In genomic region chr15:71124937-71125755, GRCh38 we compare ENCODE assay signal across 17 cellular contexts. TPM values are rescaled to one million over a fixed set of nuclear protein-coding genes. Genes with fewer than 3 reads are reported as not detected.
DNase-seq lines count a peak whose midpoint lies in the region; ATAC-seq and TF ChIP-seq lines count a peak whose summit lies in the region.
"Had no signal": no experiment of that assay in that cellular context is flagged by ENCODE, and none has a peak within 500 bp of the region (broad histone marks: within the 10 kb centered on the region; RNA-seq: fewer than 3 reads in every experiment).

No MANE protein-coding gene starts in this region.

- H3K18ac ChIP-seq in IMR-90 (ENCODE audit: low read depth, low read length) = peak overlapping the region; percentile 85

- peak overlapping the region; percentile 49; the same call in 1 of the 2 replicates for H2BK120ac ChIP-seq in IMR-90 (ENCODE audit: low read depth, low read length)

- H2BK5ac ChIP-seq in IMR-90 (ENCODE audit: low read depth, low read length, poor library complexity, severe bottlenecking) = peak overlapping the region; percentile 53

- peak overlapping the region; percentile 62 to 63; a peak in 3 of 4 replicates for H4K8ac ChIP-seq in IMR-90 (ENCODE audit: low read depth in 2 of 2, low read length in 2 of 2)

- no peak for TF ChIP-seq POLR2A in IMR-90 (IDR thresholded peaks at IDR 0.05; ENCODE audit: low read depth, low read length)

- peak overlapping the region; percentile 61 for H3K14ac ChIP-seq in IMR-90 (replicated peaks; ENCODE audit: low read depth, low read length)

- H3K4ac ChIP-seq in IMR-90 (ENCODE audit: low read depth, low read length) = peak overlapping the region; percentile 78

- no peak overlapping the region for H3K4me3 ChIP-seq in IMR-90 (ENCODE audit: insufficient read depth, low read depth, low read length)
- no peak overlapping the region for H3K4me3 ChIP-seq in esophagus (ENCODE audit: low read depth in 1 of 2, low read length in 2 of 2)
- peak overlapping the region; percentile 34 to 40 for H3K4me3 ChIP-seq in stomach smooth muscle (ENCODE audit: low read length in 2 of 2)
- H3K4me3 ChIP-seq: adrenal gland, Peyer's patch, spleen, tibial nerve had no signal

- peak overlapping the region; percentile 84 for H4K5ac ChIP-seq in IMR-90 (ENCODE audit: low read depth, low read length)

- H3K36me3 ChIP-seq in IMR-90 (ENCODE audit: control insufficient read depth, insufficient read depth, low read length) (peaks cover 7% of the 10 kb centered on the region), esophagus (ENCODE audit: control insufficient read depth in 2 of 2, insufficient read depth in 2 of 2, low read length in 1 of 2) (no peaks in the 10 kb centered on the region), stomach smooth muscle (ENCODE audit: control insufficient read depth in 2 of 2, insufficient read depth in 2 of 2, low read length in 2 of 2) (no peaks in the 10 kb centered on the region)
- H3K36me3 ChIP-seq: adrenal gland, Peyer's patch, spleen, tibial nerve had no signal

- peak overlapping the region; percentile 47; the same call in 1 of the 2 replicates for H2AK5ac ChIP-seq in IMR-90 (ENCODE audit: low read depth, low read length)

- POLR2A ChIA-PET in IMR-90 (lab: Charles Lee; ENCODE audit: unreplicated experiment) = no interaction called here

- H4K91ac ChIP-seq in IMR-90 (ENCODE audit: insufficient read depth, low read depth, low read length) = peak overlapping the region; percentile 19; the same call in 1 of the 2 replicates

- H2BK20ac ChIP-seq in IMR-90 (ENCODE audit: low read depth, low read length) = peak overlapping the region; percentile 53; the same call in 1 of the 2 replicates

- ATAC-seq in IMR-90 (ENCODE audit: low read depth) = peak; percentile 69
- ATAC-seq in HG02642 (IDR thresholded peaks at IDR 0.05; ENCODE audit: poor library complexity, unreplicated experiment) = no peak

- peak overlapping the region; percentile 86 for H3K23ac ChIP-seq in IMR-90 (ENCODE audit: low read depth, low read length)

- TF ChIP-seq RAD21 in IMR-90 (IDR thresholded peaks at IDR 0.05; ENCODE audit: low read length) = no peak

- peak overlapping the region; percentile 62 for H3K9ac ChIP-seq in IMR-90 (ENCODE audit: low read depth, low read length)
- H3K9ac ChIP-seq in stomach smooth muscle (ENCODE audit: low read length in 2 of 2) = peak overlapping the region in 1 of 2 donors; percentile 28
- H3K9ac ChIP-seq: parathyroid adenoma had no signal

- H4K20me1 ChIP-seq in IMR-90 (ENCODE audit: insufficient read depth, low read length) = peaks cover 29% of the 10 kb centered on the region; the same call in 1 of the 2 replicates

- CTCF ChIA-PET in IMR-90 (lab: Yijun Ruan, JAX) = interaction anchor here (0.8 kb wide), 1 partner anchor 11 kb away, joined by 4 read pairs; no protein-coding TSS in a partner anchor

- peak overlapping the region; percentile 22 for H3K4me2 ChIP-seq in IMR-90 (ENCODE audit: low read depth, low read length)

- DNase-seq in IMR-90 (no peak), medulla oblongata (ENCODE audit: extremely low spot score) (peak; percentile 7), KG1 (lab: John Stamatoyannopoulos, UW) (no peak)
- DNase-seq in activated CD8-positive, alpha-beta memory T cell treated with anti-CD3 and anti-CD28 coated beads, Interleukin-2, amount 50 U/mL, for 4 hours = no peak
- no peak for DNase-seq in central memory CD4-positive, alpha-beta T cell
- DNase-seq: activated effector memory CD4-positive, alpha-beta T cell treated with anti-CD3 and anti-CD28 coated beads, Interleukin-2, amount 50 U/mL, for 16 hours; adrenal gland; CD4-positive, alpha-beta memory T cell; foreskin melanocyte; NCI-H146; Peyer's patch; spleen had no signal

- peak overlapping the region; percentile 40 for H2AFZ ChIP-seq in IMR-90 (replicated peaks; ENCODE audit: low read length, poor library complexity)
- H2AFZ ChIP-seq: parathyroid adenoma had no signal

- intact Hi-C loops in IMR-90 (cut with micrococcal nuclease) = no loop called here

- TF ChIP-seq CTCF in IMR-90 (conservative IDR thresholded peaks at IDR 0.05; ENCODE audit: low read depth, low read length) = no peak

- peaks cover 36% of the 10 kb centered on the region for H3K9me1 ChIP-seq in IMR-90 (ENCODE audit: insufficient read depth, low read length)

- H3K27ac ChIP-seq in IMR-90 (ENCODE audit: insufficient read depth, low read length) (peak overlapping the region; percentile 80), esophagus (ENCODE audit: low read depth in 2 of 2, low read length in 1 of 2) (peak overlapping the region; percentile 43 to 60), stomach smooth muscle (ENCODE audit: low read length) (peak overlapping the region; percentile 79)
- H3K27ac ChIP-seq: parathyroid adenoma, spleen had no signal

- no CpG with 5 or more reads among the region's 8 CpGs for WGBS in IMR-90 (ENCODE audit: extremely low coverage in 2 of 2, insufficient read length in 1 of 2), 2 experiments
- 65 to 77% methylated on average over 8 of the region's 8 CpGs for WGBS in esophagus, 2 donors

- dilution Hi-C loops in IMR-90 (cut with HindIII; ENCODE audit: low sequenced_read_pairs, unreplicated experiment) = no loop called here

- no TSS peak for BruUV-seq in IMR-90 (replicated peaks; lab: Mats Ljungman, UMichigan)

- H3K4me1 ChIP-seq in IMR-90 (ENCODE audit: control insufficient read depth, insufficient read depth, low read length) (peaks cover 18% of the 10 kb centered on the region), esophagus (ENCODE audit: control insufficient read depth in 2 of 2, insufficient read depth in 2 of 2, low read length in 1 of 2) (peaks cover 2 to 7% of the 10 kb centered on the region in 2 donors), stomach smooth muscle (ENCODE audit: control insufficient read depth, insufficient read depth, low read length) (peaks cover 18% of the 10 kb centered on the region)
- H3K4me1 ChIP-seq: adrenal gland, parathyroid adenoma, Peyer's patch, spleen, tibial nerve had no signal

- peak overlapping the region; percentile 44; the same call in 1 of the 3 replicates for H2BK15ac ChIP-seq in IMR-90 (ENCODE audit: low read depth, low read length)

- H3K79me1 ChIP-seq in IMR-90 (ENCODE audit: low read depth in 1 of 2, low read length in 2 of 2) = peaks cover 33 to 86% of the 10 kb centered on the region in 2 experiments

- H3K9me3 ChIP-seq in IMR-90 (ENCODE audit: control insufficient read depth, insufficient read depth, low read length) (no peaks in the 10 kb centered on the region), esophagus (ENCODE audit: control insufficient read depth in 2 of 2, insufficient read depth in 1 of 2, low read depth in 1 of 2, low read length in 1 of 2) (no peaks in the 10 kb centered on the region), stomach smooth muscle (ENCODE audit: control insufficient read depth in 2 of 2, low read length in 2 of 2) (no peaks in the 10 kb centered on the region)
- H3K9me3 ChIP-seq: adrenal gland, Peyer's patch, spleen, tibial nerve had no signal

- in situ Hi-C loops in IMR-90 (cut with MboI; ENCODE audit: low sequenced_read_pairs) = no loop called here

- H3K27me3 ChIP-seq in IMR-90 (ENCODE audit: control insufficient read depth, insufficient read depth, low read length) (no peaks in the 10 kb centered on the region), esophagus (ENCODE audit: control insufficient read depth in 1 of 2, insufficient read depth in 2 of 2, low read length in 2 of 2) (no peaks in the 10 kb centered on the region), stomach smooth muscle (ENCODE audit: control insufficient read depth in 1 of 2, insufficient read depth in 2 of 2, low read length in 2 of 2) (no peaks in the 10 kb centered on the region)
- H3K27me3 ChIP-seq: adrenal gland, Peyer's patch, tibial nerve had no signal

- H3K56ac ChIP-seq in IMR-90 (ENCODE audit: extremely low read depth, insufficient read depth, low read length) = peak overlapping the region; percentile 66; the same call in 1 of the 2 replicates

- H2AK9ac ChIP-seq in IMR-90 (replicated peaks; ENCODE audit: low read depth, low read length, poor library complexity) = peak overlapping the region; percentile 56

TF ChIP-seq in IMR-90, 13 proteins besides CTCF, POLR2A, EP300 and RAD21:
- TF ChIP-seq MAZ (IDR thresholded peaks at IDR 0.05; ENCODE audit: borderline replicate concordance, low read depth, low read length) = no peak
- no peak for TF ChIP-seq MAFK (IDR thresholded peaks at IDR 0.05; ENCODE audit: low read depth, low read length)
- TF ChIP-seq, protein P1, sequence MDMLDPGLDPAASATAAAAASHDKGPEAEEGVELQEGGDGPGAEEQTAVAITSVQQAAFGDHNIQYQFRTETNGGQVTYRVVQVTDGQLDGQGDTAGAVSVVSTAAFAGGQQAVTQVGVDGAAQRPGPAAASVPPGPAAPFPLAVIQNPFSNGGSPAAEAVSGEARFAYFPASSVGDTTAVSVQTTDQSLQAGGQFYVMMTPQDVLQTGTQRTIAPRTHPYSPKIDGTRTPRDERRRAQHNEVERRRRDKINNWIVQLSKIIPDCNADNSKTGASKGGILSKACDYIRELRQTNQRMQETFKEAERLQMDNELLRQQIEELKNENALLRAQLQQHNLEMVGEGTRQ (IDR thresholded peaks at IDR 0.05; ENCODE audit: low read depth, low read length) = no peak
- no peak for TF ChIP-seq RFX5 (IDR thresholded peaks at IDR 0.05; ENCODE audit: low read depth, low read length)
- TF ChIP-seq CEBPB (IDR thresholded peaks at IDR 0.05; ENCODE audit: low read depth, low read length) = no peak
- no peak for TF ChIP-seq CHD1 (IDR thresholded peaks at IDR 0.05; ENCODE audit: low read depth, low read length)
- TF ChIP-seq BHLHE40 (IDR thresholded peaks at IDR 0.05; ENCODE audit: low read depth, low read length) = no peak
- TF ChIP-seq MXI1 (IDR thresholded peaks at IDR 0.05; ENCODE audit: borderline replicate concordance, low read depth, low read length) = no peak
- no peak for TF ChIP-seq RCOR1 (IDR thresholded peaks at IDR 0.05; ENCODE audit: insufficient replicate concordance, low read length)
TF ChIP-seq in IMR-90: peak in this region for 0.

RNA-seq across cellular contexts. Expression of gene THSD4, which starts 9.9 kb away (rescaled TPM):
- total RNA-seq in IMR-90 (2012; rRNA removed) = 25.5 and 31.1 TPM in 2 replicates
- polyA plus RNA-seq in IMR-90 (2012; rRNA removed) = 30.5 and 31.1 TPM in 2 replicates
- polyA plus RNA-seq in IMR-90 (2012; cell fraction: cytosol; rRNA removed) = 21.7 and 44.3 TPM in 2 replicates
- polyA plus RNA-seq in IMR-90 (2012; cell fraction: nucleus; rRNA removed; ENCODE audit: low replicate concordance) = 38.0 and 45.5 TPM in 2 replicates
- polyA plus RNA-seq in esophagus = 10 to 100 TPM; 34.1 to 49.7 TPM
- total RNA-seq: CD4-positive, alpha-beta memory T cell had no signal
- polyA plus RNA-seq: CD4-positive, alpha-beta memory T cell had no signal

Comparison
In these comparisons a context has a peak if more than half of its experiments do, and no peak if none do; other contexts are left out.
1. H3K4me3 ChIP-seq: peak in stomach smooth muscle (2 of 2); none in IMR-90 (single experiment) and esophagus (0 of 2).
2. Peak in every context shown above with its lines, with median percentiles within 50 percentile points of each other: H3K27ac ChIP-seq.